Comparison of ENCODE assay signal across 8 cellular contexts in the genomic region with DNA sequence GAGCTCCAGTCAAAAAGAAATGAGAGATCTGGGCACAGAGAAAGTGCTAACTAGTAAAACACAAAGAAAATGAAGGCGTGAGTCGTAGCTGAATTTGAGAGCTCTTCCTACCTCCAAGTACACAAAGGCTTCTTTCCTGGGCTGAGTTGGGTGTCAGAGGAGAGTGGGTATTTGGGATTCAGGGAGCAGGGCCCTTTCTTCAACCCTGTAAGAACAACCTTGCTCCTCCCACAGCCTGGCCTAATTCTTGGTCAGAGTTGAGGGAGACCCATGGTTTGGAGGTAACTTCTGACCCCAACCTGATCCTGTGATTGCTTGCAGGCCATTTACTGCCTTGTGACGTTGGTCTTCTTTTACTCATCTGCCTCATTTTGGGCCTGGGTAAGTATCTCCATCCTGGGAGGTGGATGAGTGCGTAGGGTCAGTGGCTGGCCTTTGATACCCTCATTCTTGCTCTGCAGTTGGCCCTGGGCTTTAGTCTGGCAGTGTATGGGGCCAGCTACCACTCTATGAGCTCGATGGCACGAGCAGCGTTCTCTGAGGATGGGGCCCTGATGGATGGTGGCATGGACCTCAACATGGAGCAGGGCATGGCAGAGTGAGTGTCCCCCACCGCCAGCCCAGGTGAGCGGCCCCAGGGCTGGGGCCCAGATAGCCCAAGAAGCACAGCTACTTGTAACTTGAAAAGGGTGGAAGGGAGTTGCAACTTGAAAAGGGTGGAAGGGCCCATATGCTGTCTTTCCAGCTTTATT. TPM values are rescaled to one million over a fixed set of nuclear protein-coding genes. Genes with fewer than 3 reads are reported as not detected.
DNase-seq lines count a peak whose midpoint lies in the region; ATAC-seq and TF ChIP-seq lines count a peak whose summit lies in the region.
"Had no signal": no experiment of that assay in that cellular context is flagged by ENCODE, and none has a peak within 500 bp of the region (broad histone marks: within the 10 kb centered on the region; RNA-seq: fewer than 3 reads in every experiment).

No MANE protein-coding gene starts in this region.

- H3K4me3 Mint-ChIP-seq in T-helper 17 cell, result peak overlapping the region; percentile 100

- peak overlapping the region; percentile 91 for H3K4me2 ChIP-seq in skeletal muscle satellite cell (ENCODE audit: low read length)

- H3K4me1 ChIP-seq in skeletal muscle satellite cell (ENCODE audit: control insufficient read depth, insufficient read depth, low read length), result peaks cover 20% of the 10 kb centered on the region

- no peaks in the 10 kb centered on the region for H3K9me3 ChIP-seq in T-helper 17 cell (ENCODE audit: control insufficient read depth, low read length, poor library complexity, severe bottlenecking)
- H3K9me3 ChIP-seq in skeletal muscle satellite cell (replicated peaks; ENCODE audit: low read length), result no peaks in the 10 kb centered on the region

- H3K27me3 Mint-ChIP-seq in T-helper 17 cell, result no peaks in the 10 kb centered on the region

- H3K27ac Mint-ChIP-seq in T-helper 17 cell, result peak overlapping the region; percentile 99

- DNase-seq in H7, result no peak
- DNase-seq in T-helper 17 cell, result no peak
- DNase-seq in fibroblast of villous mesenchyme (ENCODE audit: low read depth), result no peak
- no peak for DNase-seq in OCI-M2 (lab: John Stamatoyannopoulos, UW; ENCODE audit: unreplicated experiment)
- DNase-seq: NCI-H1694 treated with DMSO at 0.1 percent for 48 hours had no signal

- peaks cover 2% of the 10 kb centered on the region for H3K36me3 Mint-ChIP-seq in T-helper 17 cell (ENCODE audit: low read depth)

- peaks cover 48% of the 10 kb centered on the region for H3K4me1 Mint-ChIP-seq in T-helper 17 cell

- no peak for TF ChIP-seq CTCF in fibroblast of villous mesenchyme (IDR thresholded peaks at IDR 0.05; ENCODE audit: insufficient read depth, low read depth, low read length)

- peak overlapping the region; percentile 93 for H3K9ac ChIP-seq in skeletal muscle satellite cell (ENCODE audit: low read depth, low read length)

- H3K4me3 ChIP-seq in H7 (ENCODE audit: insufficient read depth, low read depth, low read length), result peak overlapping the region; percentile 87; the same call in 1 of the 2 replicates
- peak overlapping the region; percentile 100 for H3K4me3 ChIP-seq in fibroblast of villous mesenchyme (ENCODE audit: low read depth, low read length)
- peak overlapping the region; percentile 89 for H3K4me3 ChIP-seq in skeletal muscle satellite cell (ENCODE audit: low read length)

- H3K27me3 ChIP-seq in H7 (ENCODE audit: control insufficient read depth, insufficient read depth, low read length) (no peaks in the 10 kb centered on the region), skeletal muscle satellite cell (ENCODE audit: control insufficient read depth, insufficient read depth, low read length) (no peaks in the 10 kb centered on the region)

- H3K36me3 ChIP-seq in H7 (replicated peaks; ENCODE audit: control insufficient read depth, insufficient read depth, low read length), result peaks cover 28% of the 10 kb centered on the region
- peaks cover 41% of the 10 kb centered on the region for H3K36me3 ChIP-seq in skeletal muscle satellite cell (ENCODE audit: insufficient read depth, low read length)

- ATAC-seq in T-helper 17 cell (no peak), HG02840 (IDR thresholded peaks at IDR 0.05; ENCODE audit: low FRiP score, unreplicated experiment) (no peak), GM18861 (IDR thresholded peaks at IDR 0.05; ENCODE audit: unreplicated experiment) (no peak)

RNA-seq across cellular contexts. Expression of a gene that starts 1.3 kb away (rescaled TPM):
- total RNA-seq in H7 (2014; rRNA removed; shearing (Covaris generic)), result 19.3 and 27.3 TPM in 2 replicates
- total RNA-seq in T-helper 17 cell (10 to 100 TPM; 27.9 to 28.2 TPM), fibroblast of villous mesenchyme (25.5 and 29.0 TPM in 2 replicates)
- 32.2 and 35.8 TPM in 2 replicates for total RNA-seq in skeletal muscle satellite cell (2012; rRNA removed)

RNA-seq across cellular contexts. Expression of a gene that starts 19.1 kb away (rescaled TPM):
- 22.4 and 37.4 TPM in 2 replicates for total RNA-seq in H7 (2014; rRNA removed; shearing (Covaris generic))
- total RNA-seq in T-helper 17 cell (10 to 100 TPM; 45.1 to 48.6 TPM), fibroblast of villous mesenchyme (22.9 and 24.2 TPM in 2 replicates)
- total RNA-seq in skeletal muscle satellite cell (2012; rRNA removed), result 48.4 and 54.2 TPM in 2 replicates

RNA-seq across cellular contexts. Expression of a gene that starts 20.6 kb away (rescaled TPM):
- 1.6 and 2.5 TPM in 2 replicates for total RNA-seq in H7 (2014; rRNA removed; shearing (Covaris generic))
- total RNA-seq in T-helper 17 cell, result 1 to 10 TPM; 1.3 to 1.4 TPM
- 1.9 and 2.2 TPM in 2 replicates for total RNA-seq in fibroblast of villous mesenchyme
- total RNA-seq in skeletal muscle satellite cell (2012; rRNA removed), result 1.5 and 2.3 TPM in 2 replicates

RNA-seq across cellular contexts. Expression of a gene that starts 29.3 kb away (rescaled TPM):
- total RNA-seq in H7 (2014; rRNA removed; shearing (Covaris generic)), result 10.4 and 11.4 TPM in 2 replicates
- 1 to 10 TPM; 2.4 TPM for total RNA-seq in T-helper 17 cell
- total RNA-seq in fibroblast of villous mesenchyme, result 0.43 and 0.64 TPM in 2 replicates
- total RNA-seq in skeletal muscle satellite cell (2012; rRNA removed), result 0.25 and 0.44 TPM in 2 replicates

RNA-seq across cellular contexts. Expression of a gene that starts 36.3 kb away (rescaled TPM):
- total RNA-seq in H7 (2014; rRNA removed; shearing (Covaris generic)), result 104 and 117 TPM in 2 replicates
- 10 to 100 TPM; 64.6 to 75.1 TPM for total RNA-seq in T-helper 17 cell
- total RNA-seq in fibroblast of villous mesenchyme, result 64.1 and 75.1 TPM in 2 replicates
- 77.6 and 88.0 TPM in 2 replicates for total RNA-seq in skeletal muscle satellite cell (2012; rRNA removed)
